Comparison of ENCODE assay signal across 8 cellular contexts in genomic region chr11:126440792-126441514, GRCh38.
A peak's percentile ranks its signal among the peaks of the same experiment; 100 is the strongest.
DNase-seq lines count a peak whose midpoint lies in the region; ATAC-seq and TF ChIP-seq lines count a peak whose summit lies in the region.

No MANE protein-coding gene starts in this region.

- H3K36me3 ChIP-seq in spleen, result no peaks in the 10 kb centered on the region

- 23 to 28% (median 24%) methylated on average over 21 of the region's 21 CpGs for WGBS in spleen, 5 donors

- H3K27me3 ChIP-seq in spleen (replicated peaks in 1 of 7), result peaks cover 0 to 31% (median 0%) of the 10 kb centered on the region in 7 donors

- H3K9me3 ChIP-seq in spleen, result no peaks in the 10 kb centered on the region

- intact Hi-C loops in spleen (cut with DNase I; ENCODE audit: low total_unique reads), result loop anchor here (10.0 kb wide), 1 partner anchor 904 kb away; no protein-coding TSS in a partner anchor

- H3K9me3 Mint-ChIP-seq in brain, result no peaks in the 10 kb centered on the region

- no peak for TF ChIP-seq POLR2A in spleen (IDR thresholded peaks at IDR 0.05)

- TF ChIP-seq CTCF in GM12874 (IDR thresholded peaks at IDR 0.05; ENCODE audit: insufficient read depth, low read depth, low read length) (peak; percentile 89), brain (conservative IDR thresholded peaks at IDR 0.05) (peak; percentile 94 to 99), spleen (IDR thresholded peaks at IDR 0.05 in 8 of 11, conservative IDR thresholded peaks at IDR 0.05 in 3 of 11) (peak; percentile 95 to 99 (median 97))

- H3K4me1 Mint-ChIP-seq in brain, result peaks cover 42% of the 10 kb centered on the region

- H3K27me3 Mint-ChIP-seq in brain, result no peaks in the 10 kb centered on the region

- ATAC-seq in HG02938 (IDR thresholded peaks at IDR 0.05; ENCODE audit: unreplicated experiment) (peak; percentile 74), GM21447 (IDR thresholded peaks at IDR 0.05; ENCODE audit: unreplicated experiment) (no peak)

- peak overlapping the region in 2 of 8 donors; percentile 22 to 51 for H3K27ac ChIP-seq in spleen

- DNase-seq in NCI-H2107 (lab: John Stamatoyannopoulos, UW) (peak; percentile 57), UCSD-AML1 (lab: John Stamatoyannopoulos, UW; ENCODE audit: unreplicated experiment) (peak; percentile 86), iPS-NIHi11 (ENCODE audit: low spot score) (peak; percentile 94), spleen (peak; percentile 91)

- H3K27ac Mint-ChIP-seq in brain, result peak overlapping the region; percentile 54 to 93 (median 89)

- peak overlapping the region in 3 of 5 experiments; percentile 32 to 54 (median 43) for H3K4me3 Mint-ChIP-seq in brain

- H3K4me3 ChIP-seq in spleen, result no peak overlapping the region

- peaks cover 3 to 36% (median 13%) of the 10 kb centered on the region in 6 donors for H3K4me1 ChIP-seq in spleen

- no peaks in the 10 kb centered on the region for H3K36me3 Mint-ChIP-seq in brain
